3 cellular contexts compared by ENCODE assay signal in the genomic region with DNA sequence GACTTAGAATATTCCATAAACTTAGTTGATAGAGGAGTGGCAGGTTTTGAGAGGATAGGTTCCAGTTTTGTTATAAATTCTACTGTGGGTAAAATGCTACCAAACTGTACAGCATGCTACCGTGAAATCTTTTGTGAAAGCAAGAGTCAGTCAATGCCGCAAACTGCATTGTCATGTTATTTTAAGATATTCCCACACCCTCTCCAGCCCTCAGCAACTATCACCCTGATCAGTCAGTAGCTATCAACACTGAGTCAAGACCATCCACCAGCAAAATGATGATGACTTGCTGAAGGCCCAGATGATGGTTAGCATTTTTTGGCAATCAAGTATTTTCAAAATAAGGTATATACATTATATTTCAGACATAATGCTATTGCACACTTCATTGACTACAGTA.
DNase-seq lines count a peak whose midpoint lies in the region; ATAC-seq, FAIRE-seq and TF ChIP-seq lines count a peak whose summit lies in the region.
"Not testable (repeated sequence)": the region's sequence is repeated elsewhere in the genome, so short reads cannot be mapped to it uniquely, and the experiment has no call there.

No MANE protein-coding gene starts in this region.

- POLR2A ChIA-PET in A549 (lab: Yijun Ruan, JAX); K562 (lab: Yijun Ruan, JAX): not testable (repeated sequence)

- not testable (repeated sequence) for BruUV-seq in K562 (replicated peaks; lab: Mats Ljungman, UMichigan)

- FAIRE-seq in A549 (lab: Jason Lieb, UNC); K562 (lab: Jason Lieb, UNC): not testable (repeated sequence)

- intact Hi-C loops in K562 (cut with micrococcal nuclease), result not testable (repeated sequence)

- TF ChIP-seq RAD21 in A549 (conservative IDR thresholded peaks at IDR 0.05 in 1 of 2, IDR thresholded peaks at IDR 0.05 in 1 of 2); K562 (CRISPR knock-in tag; conservative IDR thresholded peaks at IDR 0.05 in 1 of 2, IDR thresholded peaks at IDR 0.05 in 1 of 2): not testable (repeated sequence)

- H3K9ac ChIP-seq in K562 (ENCODE audit: insufficient read depth in 1 of 2, low read depth in 2 of 2, low read length in 2 of 2), result not testable (repeated sequence)

- not testable (repeated sequence) for H4K20me1 ChIP-seq in K562 (replicated peaks; ENCODE audit: control insufficient read depth, insufficient read depth, low read length)

- not testable (repeated sequence) for H2AFZ ChIP-seq in K562 (ENCODE audit: low read depth, low read length)

- H3K27me3 ChIP-seq in K562 (ENCODE audit: control insufficient read depth in 2 of 2, insufficient read depth in 2 of 2, low read length in 2 of 2), result not testable (repeated sequence)

- H3K4me1 ChIP-seq in A549; K562 (replicated peaks in 1 of 2; ENCODE audit: control insufficient read depth in 2 of 2, insufficient read depth in 2 of 2, low read length in 2 of 2): not testable (repeated sequence)

- not testable (repeated sequence) for DNase-seq in A549 (ENCODE audit: low read depth in 1 of 2, low spot score in 1 of 2); K562 (ENCODE audit: extremely low read depth in 1 of 4, low spot score in 3 of 4)
- DNase-seq in OCI-M1 (lab: John Stamatoyannopoulos, UW), result peak; percentile 23

- H3K79me2 ChIP-seq in K562 (ENCODE audit: control insufficient read depth, insufficient read depth, low read length), result not testable (repeated sequence)

- TF ChIP-seq POLR2A in A549 (IDR thresholded peaks at IDR 0.05; ENCODE audit: low read length); K562 (conservative IDR thresholded peaks at IDR 0.05): not testable (repeated sequence)

- not testable (repeated sequence) for H3K4me2 ChIP-seq in A549; K562 (ENCODE audit: insufficient read depth, low read length)

- TF ChIP-seq EP300 in A549 (IDR thresholded peaks at IDR 0.05); K562 (IDR thresholded peaks at IDR 0.05; ENCODE audit: low read length): not testable (repeated sequence)

- CTCF ChIA-PET in A549 (lab: Yijun Ruan, JAX); K562 (lab: Yijun Ruan, JAX; ENCODE audit: low intra/inter-chr PET ratio): not testable (repeated sequence)

- not testable (repeated sequence) for H3K27ac ChIP-seq in A549; K562 (ENCODE audit: extremely low read depth, low read depth, low read length)

- H3K36me3 ChIP-seq in K562 (ENCODE audit: control insufficient read depth, insufficient read depth, low read length), result not testable (repeated sequence)

- in situ Hi-C loops in K562 (cut with MboI), result not testable (repeated sequence)

- ATAC-seq in A549, K562: not testable (repeated sequence)

- not testable (repeated sequence) for TF ChIP-seq CTCF in A549 (IDR thresholded peaks at IDR 0.05); K562 (IDR thresholded peaks at IDR 0.05 in 2 of 3, conservative IDR thresholded peaks at IDR 0.05 in 1 of 3; ENCODE audit: insufficient read depth in 2 of 3, low read depth in 1 of 3, low read length in 3 of 3)

- not testable (repeated sequence) for H3K4me3 ChIP-seq in A549, K562

- H3K9me3 ChIP-seq in A549; K562 (replicated peaks; ENCODE audit: control insufficient read depth, insufficient read depth, low read depth, low read length): not testable (repeated sequence)

- 96% methylated on average over 2 of the region's 2 CpGs for WGBS in A549 (ENCODE audit: missing lambda C conversion rate)
- 0% methylated on average over 2 of the region's 2 CpGs for WGBS in K562 (ENCODE audit: insufficient coverage, low coverage, missing lambda C conversion rate)

- not testable (repeated sequence) for H3K9me1 ChIP-seq in K562 (ENCODE audit: control insufficient read depth, insufficient read depth, low read length)

TF ChIP-seq in A549, 52 proteins besides CTCF, POLR2A, EP300 and RAD21:
- peak; percentile 33 for TF ChIP-seq MAFK (IDR thresholded peaks at IDR 0.05; ENCODE audit: partially characterized antibody)

TF ChIP-seq in K562, 482 proteins besides CTCF, POLR2A, EP300 and RAD21:
- TF ChIP-seq FOXJ2 (tag; IDR thresholded peaks at IDR 0.05) (peak; percentile 87), MAFG (tag; conservative IDR thresholded peaks at IDR 0.05) (peak; percentile 88), NFE2 (IDR thresholded peaks at IDR 0.05; ENCODE audit: low read depth) (0 out of 2 replicates have a peak, but pooled peaks have one; percentile 30), RFX1 (IDR thresholded peaks at IDR 0.05) (peak; percentile 40), C11orf30 (IDR thresholded peaks at IDR 0.05; ENCODE audit: low read depth) (peak; percentile 58; the same call in 1 of the 2 replicates), ZNF316 (IDR thresholded peaks at IDR 0.05) (peak; percentile 60)
TF ChIP-seq in K562: peak in this region for 6; not testable (repeated sequence) for 476.
